In the genomic region with DNA sequence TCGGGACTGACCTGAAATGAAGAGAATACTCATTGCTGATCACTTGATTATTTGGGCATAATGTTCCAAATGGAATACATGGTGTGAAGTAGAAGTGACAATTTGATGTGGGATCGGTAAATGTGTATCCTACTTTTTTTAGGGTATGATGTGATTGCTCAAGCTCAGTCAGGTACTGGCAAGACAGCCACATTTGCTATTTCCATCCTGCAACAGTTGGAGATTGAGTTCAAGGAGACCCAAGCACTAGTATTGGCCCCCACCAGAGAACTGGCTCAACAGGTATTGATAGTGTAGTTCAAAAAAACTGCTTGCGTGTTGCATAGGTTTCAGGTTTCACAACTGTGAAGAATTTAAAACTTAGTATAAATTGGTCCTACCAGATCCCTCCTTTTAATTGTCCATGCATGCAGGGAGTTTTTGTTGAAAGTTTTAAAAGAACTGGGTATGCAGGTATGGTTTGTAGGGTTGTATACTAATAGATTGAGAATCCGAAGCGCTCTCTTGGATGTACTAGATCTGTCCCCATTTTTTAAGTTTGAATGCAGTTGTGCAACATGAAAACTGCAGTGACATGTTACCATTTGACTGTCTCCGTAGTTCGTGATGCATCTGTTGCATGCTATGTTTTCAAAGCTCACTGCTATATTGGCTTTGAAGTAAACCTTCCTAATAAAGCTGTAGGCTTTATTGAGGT, we compare ENCODE assay signal across 8 cellular contexts. TPM values are rescaled to one million over a fixed set of nuclear protein-coding genes. Genes with fewer than 3 reads are reported as not detected.
DNase-seq lines count a peak whose midpoint lies in the region; ATAC-seq and TF ChIP-seq lines count a peak whose summit lies in the region.

No MANE protein-coding gene starts in this region.

- peak overlapping the region; percentile 99 for H3K27ac ChIP-seq in CD4-positive, alpha-beta T cell (ENCODE audit: low read depth, low read length)
- peak overlapping the region; percentile 97 for H3K27ac ChIP-seq in KOPT-K1 (ENCODE audit: low read depth, low read length, poor library complexity, severe bottlenecking)

- no peaks in the 10 kb centered on the region for H3K27me3 ChIP-seq in CD4-positive, alpha-beta T cell (ENCODE audit: control insufficient read depth, insufficient read depth, low read length)

- no peak for TF ChIP-seq CTCF in CD4-positive, alpha-beta T cell (IDR thresholded peaks at IDR 0.05)
- TF ChIP-seq CTCF in nephron progenitor cell (IDR thresholded peaks at IDR 0.05), result no peak

- peak overlapping the region; percentile 96 for H3K27ac Mint-ChIP-seq in CD4-positive, alpha-beta T cell
- peak overlapping the region; percentile 96 for H3K27ac Mint-ChIP-seq in dendritic cell treated with granulocyte-macrophage colony-stimulating factor and Interleukin-4, amounts not matched to agents 40 ng/mL and 50 ng/mL, for 4 days
- peak overlapping the region; percentile 99 for H3K27ac Mint-ChIP-seq in nephron progenitor cell

- peaks cover 64% of the 10 kb centered on the region for H3K36me3 ChIP-seq in KOPT-K1 (ENCODE audit: insufficient read depth, low read length)

- H3K9me3 ChIP-seq in CD4-positive, alpha-beta T cell (ENCODE audit: control insufficient read depth, low read length), result no peaks in the 10 kb centered on the region
- no peaks in the 10 kb centered on the region for H3K9me3 ChIP-seq in KOPT-K1 (ENCODE audit: insufficient read depth, low read length, poor library complexity, severe bottlenecking)

- POLR2A ChIA-PET in CD4-positive, alpha-beta T cell (lab: Charles Lee), result interaction anchor here (0.8 to 3.7 kb wide), 17 partner anchors 13 to 1199 kb away, joined by 3 to 164 read pairs (median 12); partner anchors contain the start of genes DNAJB11, RFC4, SENP2 and TRA2B

- CTCF ChIA-PET in CD4-positive, alpha-beta T cell (lab: Charles Lee), result interaction anchor here (1.1 kb wide), 1 partner anchor 13 kb away, joined by 3 read pairs; no protein-coding TSS in a partner anchor

- H3K9me3 Mint-ChIP-seq in CD4-positive, alpha-beta T cell, result no peaks in the 10 kb centered on the region
- H3K9me3 Mint-ChIP-seq in dendritic cell treated with granulocyte-macrophage colony-stimulating factor and Interleukin-4, amounts not matched to agents 40 ng/mL and 50 ng/mL, for 4 days, result no peaks in the 10 kb centered on the region
- no peaks in the 10 kb centered on the region for H3K9me3 Mint-ChIP-seq in nephron progenitor cell

- peaks cover 77% of the 10 kb centered on the region for H3K36me3 Mint-ChIP-seq in CD4-positive, alpha-beta T cell (ENCODE audit: low read depth)
- H3K36me3 Mint-ChIP-seq in dendritic cell treated with granulocyte-macrophage colony-stimulating factor and Interleukin-4, amounts not matched to agents 40 ng/mL and 50 ng/mL, for 4 days (ENCODE audit: low read depth), result peaks cover 74% of the 10 kb centered on the region
- H3K36me3 Mint-ChIP-seq in nephron progenitor cell (ENCODE audit: low read depth), result peaks cover 63% of the 10 kb centered on the region

- no peak for DNase-seq in CD4-positive, alpha-beta T cell
- no peak for DNase-seq in nephron progenitor cell
- no peak for DNase-seq in HPDE6-E6E7 (ENCODE audit: extremely low spot score)
- DNase-seq in GM03348 (ENCODE audit: low spot score), result no peak
- no peak for DNase-seq in hypothalamus (lab: John Stamatoyannopoulos, UW)

- peaks cover 74% of the 10 kb centered on the region for H3K4me1 Mint-ChIP-seq in CD4-positive, alpha-beta T cell (ENCODE audit: low read depth)
- peaks cover 26% of the 10 kb centered on the region for H3K4me1 Mint-ChIP-seq in dendritic cell treated with granulocyte-macrophage colony-stimulating factor and Interleukin-4, amounts not matched to agents 40 ng/mL and 50 ng/mL, for 4 days (ENCODE audit: low read depth)
- H3K4me1 Mint-ChIP-seq in nephron progenitor cell, result peaks cover 55% of the 10 kb centered on the region

- intact Hi-C loops in CD4-positive, alpha-beta T cell (cut with DNase I, micrococcal nuclease), result loop anchor here (1.0 to 5.0 kb wide), 4 partner anchors 21 to 848 kb away; partner anchors contain the start of genes TRA2B (in 2 of the 2), RFC4 (in 1 of the 2) and RPL39L (in 1 of the 2)
- intact Hi-C loops in dendritic cell treated with granulocyte-macrophage colony-stimulating factor and Interleukin-4, amounts not matched to agents 40 ng/mL and 50 ng/mL, for 4 days (cut with micrococcal nuclease), result loop anchor here (5.0 kb wide), 2 partner anchors 37 to 213 kb away; partner anchors contain the start of gene DNAJB11

- no peak for ATAC-seq in CD4-positive, alpha-beta T cell (ENCODE audit: poor library complexity)
- no peak for ATAC-seq in GM19452 (IDR thresholded peaks at IDR 0.05; ENCODE audit: unreplicated experiment)

- peaks cover 5% of the 10 kb centered on the region for H3K27me3 Mint-ChIP-seq in CD4-positive, alpha-beta T cell
- no peaks in the 10 kb centered on the region for H3K27me3 Mint-ChIP-seq in dendritic cell treated with granulocyte-macrophage colony-stimulating factor and Interleukin-4, amounts not matched to agents 40 ng/mL and 50 ng/mL, for 4 days
- peaks cover 2% of the 10 kb centered on the region for H3K27me3 Mint-ChIP-seq in nephron progenitor cell (ENCODE audit: low read depth, poor library complexity)

- peak overlapping the region; percentile 95 for H3K4me3 Mint-ChIP-seq in CD4-positive, alpha-beta T cell
- peak overlapping the region; percentile 86 for H3K4me3 Mint-ChIP-seq in dendritic cell treated with granulocyte-macrophage colony-stimulating factor and Interleukin-4, amounts not matched to agents 40 ng/mL and 50 ng/mL, for 4 days
- H3K4me3 Mint-ChIP-seq in nephron progenitor cell, result peak overlapping the region; percentile 98

RNA-seq across cellular contexts. Expression of gene EIF4A2, which starts 1.6 kb away (rescaled TPM):
- total RNA-seq in CD4-positive, alpha-beta T cell, result 1,000 to 10,000 TPM; 1,039 to 1,046 TPM

RNA-seq across cellular contexts. Expression of gene RFC4, which starts 21.3 kb away (rescaled TPM):
- 10 to 100 TPM in 1 of 2 experiments, 1 to 10 TPM in 1; 8.6 to 12.6 TPM for total RNA-seq in CD4-positive, alpha-beta T cell

RNA-seq across cellular contexts. Expression of gene ADIPOQ, which starts 57.5 kb away (rescaled TPM):
- total RNA-seq in CD4-positive, alpha-beta T cell, result not detected
